In the genomic region with DNA sequence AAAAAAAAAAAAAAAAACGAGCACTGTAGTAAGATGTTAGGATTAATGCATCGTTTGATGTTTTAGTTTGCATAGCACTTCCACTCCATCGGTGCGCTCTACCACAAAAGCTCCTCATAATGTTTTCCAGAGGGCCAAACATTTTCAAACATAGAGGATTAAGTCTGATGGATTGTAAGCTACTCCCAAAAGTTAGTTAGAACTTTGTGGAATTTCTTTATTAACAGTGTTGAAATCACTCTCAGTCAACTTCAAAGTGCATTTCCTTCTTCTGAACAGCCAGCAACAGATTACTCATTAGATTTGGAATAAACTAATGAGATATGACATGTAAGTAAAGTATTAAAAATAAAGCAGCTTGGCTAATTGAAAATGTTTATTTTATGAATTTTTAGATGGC, we compare ENCODE assay signal across 1 cellular context.
A peak's percentile ranks its signal among the peaks of the same experiment; 100 is the strongest.
TF ChIP-seq lines count a peak whose summit lies in the region.

No MANE protein-coding gene starts in this region.

TF ChIP-seq in IMR-90, 13 proteins besides CTCF, POLR2A, EP300 and RAD21:
- TF ChIP-seq MAFK (IDR thresholded peaks at IDR 0.05; ENCODE audit: low read depth, low read length) (no peak), RFX5 (IDR thresholded peaks at IDR 0.05; ENCODE audit: low read depth, low read length) (peak; percentile 79)
